9 cellular contexts compared by ENCODE assay signal in genomic region chr21:20603236-20603635, GRCh38.
"Had no signal": no experiment of that assay in that cellular context is flagged by ENCODE, and none has a peak within 500 bp of the region (broad histone marks: within the 10 kb centered on the region; RNA-seq: fewer than 3 reads in every experiment).

No MANE protein-coding gene starts in this region.

- ATAC-seq: GM23338, HepG2 had no signal

- H3K4me3 ChIP-seq: GM23338 had no signal

- FAIRE-seq: H1, H54, HepG2 had no signal

- H3K4me3 Mint-ChIP-seq: GM23338, H9 had no signal

- H3K27ac Mint-ChIP-seq: GM23338, H9 had no signal

- H3K4me2 ChIP-seq: GM23338, KMS-11 had no signal

- H3K4me1 Mint-ChIP-seq: GM23338, H9 had no signal

- H3K9ac ChIP-seq: KMS-11 had no signal

- DNase-seq: H9, HCEC 1CT, KBM-7 had no signal

- H3K27ac ChIP-seq: HL-60, KMS-11 had no signal

- H2AFZ ChIP-seq: GM23338 had no signal
